ENCODE assay signal across 33 cellular contexts in genomic region chr12:39878753-39879152, GRCh38.
"Had no signal": no experiment of that assay in that cellular context is flagged by ENCODE, and none has a peak within 500 bp of the region (broad histone marks: within the 10 kb centered on the region; RNA-seq: fewer than 3 reads in every experiment).

No MANE protein-coding gene starts in this region.

- FAIRE-seq: endometrium, endothelial cell of umbilical vein had no signal

- H3K4me3 ChIP-seq: adrenal gland, body of pancreas, cardiac muscle cell, colonic mucosa, esophagus squamous epithelium, gastroesophageal sphincter had no signal

- H3K27ac Mint-ChIP-seq: activated B cell treated with CpG ODN at 0.5 μM for 24 hours; activated CD8-positive, alpha-beta T cell treated with anti-CD3 and anti-CD28 coated beads for 36 hours; activated naive CD4-positive, alpha-beta T cell treated with anti-CD3 and anti-CD28 coated beads for 36 hours; activated naive CD4-positive, alpha-beta T cell treated with anti-CD3 and anti-CD28 coated beads, Interleukin-2, amount 50 U/mL, for 24 hours; activated naive CD8-positive, alpha-beta T cell treated with anti-CD3 and anti-CD28 coated beads for 36 hours; activated naive CD8-positive, alpha-beta T cell treated with anti-CD3 and anti-CD28 coated beads, Interleukin-2, amount 50 U/mL, for 24 hours; activated T-helper 17 cell treated with anti-CD3 and anti-CD28 coated beads, Interleukin-2, amount 50 U/mL, for 72 hours; T-helper 1 cell treated with Interleukin-12 subunit alpha and Interleukin-12 subunit beta and Interleukin-4 antibody, amounts not matched to agents 30 μg/mL and 1 μg/mL, for 36 hours had no signal

- H3K27ac ChIP-seq: adrenal gland, body of pancreas, cardiac muscle cell, colonic mucosa, epithelial cell of prostate, esophagus squamous epithelium, gastroesophageal sphincter, WERI-Rb-1 had no signal

- H3K27me3 ChIP-seq: adrenal gland, body of pancreas, cardiac muscle cell, colonic mucosa, esophagus squamous epithelium, gastroesophageal sphincter had no signal

- ATAC-seq: activated CD4-positive, CD25-positive, alpha-beta regulatory T cell treated with anti-CD3 and anti-CD28 coated beads, Interleukin-2, amount 50 U/mL, for 24 hours; activated CD8-positive, alpha-beta T cell treated with anti-CD3 and anti-CD28 coated beads for 36 hours; activated naive CD8-positive, alpha-beta T cell treated with anti-CD3 and anti-CD28 coated beads, Interleukin-2, amount 50 U/mL, for 24 hours; activated T-cell treated with anti-CD3 and anti-CD28 coated beads, Interleukin-2, amount 50 U/mL, for 4 hours; activated T-helper 17 cell treated with anti-CD3 and anti-CD28 coated beads, Interleukin-2, amount 50 U/mL, for 72 hours; body of pancreas; gastroesophageal sphincter had no signal

- H3K27me3 Mint-ChIP-seq: activated B cell treated with CpG ODN at 0.5 μM for 24 hours; activated CD8-positive, alpha-beta T cell treated with anti-CD3 and anti-CD28 coated beads for 36 hours; activated naive CD4-positive, alpha-beta T cell treated with anti-CD3 and anti-CD28 coated beads, Interleukin-2, amount 50 U/mL, for 24 hours; activated naive CD8-positive, alpha-beta T cell treated with anti-CD3 and anti-CD28 coated beads for 36 hours; activated naive CD8-positive, alpha-beta T cell treated with anti-CD3 and anti-CD28 coated beads, Interleukin-2, amount 50 U/mL, for 24 hours; activated T-helper 17 cell treated with anti-CD3 and anti-CD28 coated beads, Interleukin-2, amount 50 U/mL, for 72 hours had no signal

- H3K4me3 Mint-ChIP-seq: activated B cell treated with CpG ODN at 0.5 μM for 24 hours; activated CD8-positive, alpha-beta T cell treated with anti-CD3 and anti-CD28 coated beads for 36 hours; activated naive CD4-positive, alpha-beta T cell treated with anti-CD3 and anti-CD28 coated beads for 36 hours; activated naive CD4-positive, alpha-beta T cell treated with anti-CD3 and anti-CD28 coated beads, Interleukin-2, amount 50 U/mL, for 24 hours; activated naive CD8-positive, alpha-beta T cell treated with anti-CD3 and anti-CD28 coated beads for 36 hours; activated naive CD8-positive, alpha-beta T cell treated with anti-CD3 and anti-CD28 coated beads, Interleukin-2, amount 50 U/mL, for 24 hours; activated T-cell treated with anti-CD3 and anti-CD28 coated beads, Interleukin-2, amount 50 U/mL, for 4 hours; activated T-helper 17 cell treated with anti-CD3 and anti-CD28 coated beads, Interleukin-2, amount 50 U/mL, for 72 hours; T-helper 1 cell treated with Interleukin-12 subunit alpha and Interleukin-12 subunit beta and Interleukin-4 antibody, amounts not matched to agents 30 μg/mL and 1 μg/mL, for 36 hours had no signal

- H3K36me3 ChIP-seq: adrenal gland, cardiac muscle cell, colonic mucosa, esophagus squamous epithelium, gastroesophageal sphincter, WERI-Rb-1 had no signal

- DNase-seq: activated B cell treated with CpG ODN at 0.5 μM for 24 hours; activated CD4-positive, alpha-beta T cell treated with anti-CD3 and anti-CD28 coated beads for 48 hours; activated CD4-positive, alpha-beta T cell treated with anti-CD3 and anti-CD28 coated beads, Interleukin-2, amount 50 U/mL, for 1 hour; activated CD4-positive, alpha-beta T cell treated with anti-CD3 and anti-CD28 coated beads, Interleukin-2, amount 50 U/mL, for 48 hours; activated CD8-positive, alpha-beta memory T cell treated with anti-CD3 and anti-CD28 coated beads for 24 hours; activated CD8-positive, alpha-beta T cell treated with anti-CD3 and anti-CD28 coated beads for 36 hours; activated effector memory CD4-positive, alpha-beta T cell treated with anti-CD3 and anti-CD28 coated beads, Interleukin-2, amount 50 U/mL, for 16 hours; activated naive CD4-positive, alpha-beta T cell treated with anti-CD3 and anti-CD28 coated beads for 36 hours; activated naive CD8-positive, alpha-beta T cell treated with anti-CD3 and anti-CD28 coated beads for 36 hours; activated naive CD8-positive, alpha-beta T cell treated with anti-CD3 and anti-CD28 coated beads, Interleukin-2, amount 50 U/mL, for 24 hours; activated T-cell treated with anti-CD3 and anti-CD28 coated beads, Interleukin-2, amount 50 U/mL, for 4 hours; adrenal gland; amygdala; aorta; body of pancreas; central memory CD4-positive, alpha-beta T cell; cerebellar nuclear complex; colonic mucosa; effector CD8-positive, alpha-beta T cell; esophagus squamous epithelium; foreskin melanocyte; head of caudate nucleus; T1000; WERI-Rb-1 had no signal

- H3K4me1 Mint-ChIP-seq: activated B cell treated with CpG ODN at 0.5 μM for 24 hours; activated naive CD4-positive, alpha-beta T cell treated with anti-CD3 and anti-CD28 coated beads, Interleukin-2, amount 50 U/mL, for 24 hours; activated naive CD8-positive, alpha-beta T cell treated with anti-CD3 and anti-CD28 coated beads for 36 hours; activated naive CD8-positive, alpha-beta T cell treated with anti-CD3 and anti-CD28 coated beads, Interleukin-2, amount 50 U/mL, for 24 hours; activated T-helper 17 cell treated with anti-CD3 and anti-CD28 coated beads, Interleukin-2, amount 50 U/mL, for 72 hours had no signal

- H3K4me1 ChIP-seq: body of pancreas, colonic mucosa had no signal
